Comparison of ENCODE assay signal across 20 cellular contexts in the genomic region with DNA sequence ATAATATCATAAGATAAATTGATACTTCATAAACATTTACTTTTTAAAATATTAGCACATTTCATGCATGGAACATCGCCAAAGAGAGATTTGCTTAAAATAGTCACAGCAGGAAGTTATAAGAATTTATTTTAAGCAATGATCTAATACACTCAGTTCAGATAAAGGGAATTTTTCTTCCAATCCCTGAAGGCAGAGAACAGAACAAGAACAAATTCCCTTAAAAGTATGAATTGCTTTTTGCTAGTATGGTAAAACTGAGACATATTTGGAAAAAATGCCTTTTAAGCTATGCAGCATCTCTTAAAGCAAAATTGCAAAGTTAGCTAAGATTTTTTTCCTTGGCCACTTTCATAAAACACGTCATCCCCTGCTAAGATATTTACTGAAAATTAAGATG.
DNase-seq lines count a peak whose midpoint lies in the region; ATAC-seq and TF ChIP-seq lines count a peak whose summit lies in the region.
"Had no signal": no experiment of that assay in that cellular context is flagged by ENCODE, and none has a peak within 500 bp of the region (broad histone marks: within the 10 kb centered on the region; RNA-seq: fewer than 3 reads in every experiment).

No MANE protein-coding gene starts in this region.

- ATAC-seq in SK-N-SH treated with all-trans-retinoic acid at 6 μM for 48 hours = no peak
- no peak for ATAC-seq in GM21723 (IDR thresholded peaks at IDR 0.05; ENCODE audit: unreplicated experiment)
- ATAC-seq: HCT116 had no signal

- H3K36me3 ChIP-seq in SK-N-SH (replicated peaks in 1 of 2; ENCODE audit: control insufficient read depth in 1 of 2, insufficient read depth in 2 of 2, low read length in 1 of 2) = peaks cover 4% of the 10 kb centered on the region in 2 experiments
- H3K36me3 ChIP-seq: Peyer's patch had no signal

- no peaks in the 10 kb centered on the region for H3K27me3 Mint-ChIP-seq in osteocyte (ENCODE audit: unreplicated experiment)

- H3K9me2 ChIP-seq in SK-N-SH = 0 out of 2 replicates have a peak, but pooled peaks cover 4% of the 10 kb centered on the region

- H3K9me3 Mint-ChIP-seq in osteocyte (ENCODE audit: unreplicated experiment) = no peaks in the 10 kb centered on the region

- H3F3A ChIP-seq in SK-N-SH (replicated peaks; ENCODE audit: insufficient read depth) = peaks cover 5% of the 10 kb centered on the region

- no peak for TF ChIP-seq RAD21 in SK-N-SH (IDR thresholded peaks at IDR 0.05; ENCODE audit: low read length)

- H3K4me3 Mint-ChIP-seq in osteocyte (ENCODE audit: unreplicated experiment) = no peak overlapping the region
- H3K4me3 Mint-ChIP-seq: CD14-positive monocyte had no signal

- H3K4me3 ChIP-seq in SK-N-SH (ENCODE audit: low read depth in 2 of 2, low read length in 1 of 2) (no peak overlapping the region), cardiac fibroblast (replicated peaks in 1 of 2; ENCODE audit: low read depth in 2 of 2, low read length in 2 of 2) (no peak overlapping the region), fibroblast of pulmonary artery (replicated peaks; ENCODE audit: low read depth, low read length) (no peak overlapping the region)
- H3K4me3 ChIP-seq: Peyer's patch had no signal

- H3K27ac ChIP-seq in SK-N-SH (ENCODE audit: low read depth in 2 of 2, low read length in 1 of 2) = no peak overlapping the region
- H3K27ac ChIP-seq: 22Rv1, Peyer's patch had no signal

- H3K4me1 Mint-ChIP-seq in osteocyte (ENCODE audit: unreplicated experiment) = peaks cover 12% of the 10 kb centered on the region
- H3K4me1 Mint-ChIP-seq: CD14-positive monocyte had no signal

- CTCF ChIA-PET in SK-N-SH (lab: Yijun Ruan, JAX) = interaction anchor here (1.0 to 1.4 kb wide), 3 partner anchors 17 to 734 kb away, joined by 3 read pairs; no protein-coding TSS in a partner anchor

- H3K27me3 ChIP-seq in SK-N-SH (ENCODE audit: insufficient read depth) = no peaks in the 10 kb centered on the region
- H3K27me3 ChIP-seq: Peyer's patch had no signal

- no peaks in the 10 kb centered on the region; the same call in 1 of the 2 replicates for H3K79me2 ChIP-seq in SK-N-SH (ENCODE audit: insufficient read depth)

- TF ChIP-seq EP300 in SK-N-SH (IDR thresholded peaks at IDR 0.05; ENCODE audit: borderline replicate concordance in 1 of 2, low read depth in 1 of 2, low read length in 1 of 2) = no peak

- no peaks in the 10 kb centered on the region for H4K20me1 ChIP-seq in SK-N-SH (ENCODE audit: insufficient read depth)

- no peaks in the 10 kb centered on the region for H3K36me3 Mint-ChIP-seq in osteocyte (ENCODE audit: unreplicated experiment)
- H3K36me3 Mint-ChIP-seq: CD14-positive monocyte had no signal

- 90% methylated on average over 2 of the region's 2 CpGs for WGBS in SK-N-SH (ENCODE audit: low lambda C conversion rate)

- POLR2A ChIA-PET in SK-N-SH (lab: Yijun Ruan, JAX) = no interaction called here

- H3K9ac ChIP-seq in SK-N-SH = no peak overlapping the region

- H3K4me2 ChIP-seq in SK-N-SH = no peak overlapping the region

- no peak for TF ChIP-seq CTCF in SK-N-SH (IDR thresholded peaks at IDR 0.05)
- no peak for TF ChIP-seq CTCF in cardiac fibroblast (IDR thresholded peaks at IDR 0.05; ENCODE audit: low read depth, low read length)
- TF ChIP-seq CTCF in fibroblast of pulmonary artery (IDR thresholded peaks at IDR 0.05; ENCODE audit: low read length, missing control alignments) = no peak
- no peak for TF ChIP-seq CTCF in osteocyte (IDR thresholded peaks at IDR 0.05)

- peaks cover 0 to 4% of the 10 kb centered on the region in 2 experiments; a peak in 2 of 4 replicates for H3K4me1 ChIP-seq in SK-N-SH (ENCODE audit: control insufficient read depth in 1 of 2, insufficient read depth in 2 of 2, low read depth in 1 of 2, low read length in 1 of 2)
- H3K4me1 ChIP-seq: Peyer's patch had no signal

- H3K27ac Mint-ChIP-seq in osteocyte (ENCODE audit: unreplicated experiment) = peak overlapping the region; percentile 49
- H3K27ac Mint-ChIP-seq: CD14-positive monocyte had no signal

- DNase-seq in SK-N-SH (no peak), cardiac fibroblast (ENCODE audit: low read depth in 2 of 2) (peak; percentile 23 to 36), fibroblast of pulmonary artery (ENCODE audit: low read depth) (peak; percentile 53), osteocyte (ENCODE audit: extremely low spot score, unreplicated experiment) (no peak), DMS53 (lab: John Stamatoyannopoulos, UW) (no peak), anterior cingulate cortex (lab: John Stamatoyannopoulos, UW) (no peak)
- DNase-seq: DMS 273 treated with DMSO at 0.1 percent for 48 hours; GF-D8; GOT3; MM.1S; NCI-H1105; NCI-H1694; NCI-H748 treated with DMSO at 0.1 percent for 48 hours; NK-92 treated with Interleukin-12 subunit alpha and Interleukin-12 subunit beta, amount 100 ng/mL, for 24 hours; Peyer's patch had no signal

- H3K9me3 ChIP-seq in SK-N-SH = no peaks in the 10 kb centered on the region
- H3K9me3 ChIP-seq: Peyer's patch had no signal

- H2AFZ ChIP-seq in SK-N-SH (ENCODE audit: low read depth) = no peak overlapping the region

TF ChIP-seq in SK-N-SH, 30 proteins besides CTCF, POLR2A, EP300 and RAD21:
- TF ChIP-seq FOXJ3 (CRISPR knock-in tag; IDR thresholded peaks at IDR 0.05) (no peak), MEF2A (IDR thresholded peaks at IDR 0.05; ENCODE audit: borderline replicate concordance, low read depth) (0 out of 2 replicates have a peak, but pooled peaks have one; percentile 5)

TF ChIP-seq in SK-N-SH treated with all-trans-retinoic acid at 6 μM for 48 hours, 23 proteins besides CTCF, POLR2A, EP300 and RAD21 (continues in another document):
- no peak for TF ChIP-seq PPARA (CRISPR knock-in tag; IDR thresholded peaks at IDR 0.05; ENCODE audit: borderline replicate concordance)
- TF ChIP-seq ZNF8 (CRISPR knock-in tag; IDR thresholded peaks at IDR 0.05) = no peak
- no peak for TF ChIP-seq ZFP30 (CRISPR knock-in tag; IDR thresholded peaks at IDR 0.05)
- TF ChIP-seq ESRRG (CRISPR knock-in tag; IDR thresholded peaks at IDR 0.05) = no peak
- TF ChIP-seq CSDC2 (CRISPR knock-in tag; IDR thresholded peaks at IDR 0.05) = no peak
- TF ChIP-seq ZNF70 (CRISPR knock-in tag; IDR thresholded peaks at IDR 0.05) = no peak
- TF ChIP-seq, protein P1, sequence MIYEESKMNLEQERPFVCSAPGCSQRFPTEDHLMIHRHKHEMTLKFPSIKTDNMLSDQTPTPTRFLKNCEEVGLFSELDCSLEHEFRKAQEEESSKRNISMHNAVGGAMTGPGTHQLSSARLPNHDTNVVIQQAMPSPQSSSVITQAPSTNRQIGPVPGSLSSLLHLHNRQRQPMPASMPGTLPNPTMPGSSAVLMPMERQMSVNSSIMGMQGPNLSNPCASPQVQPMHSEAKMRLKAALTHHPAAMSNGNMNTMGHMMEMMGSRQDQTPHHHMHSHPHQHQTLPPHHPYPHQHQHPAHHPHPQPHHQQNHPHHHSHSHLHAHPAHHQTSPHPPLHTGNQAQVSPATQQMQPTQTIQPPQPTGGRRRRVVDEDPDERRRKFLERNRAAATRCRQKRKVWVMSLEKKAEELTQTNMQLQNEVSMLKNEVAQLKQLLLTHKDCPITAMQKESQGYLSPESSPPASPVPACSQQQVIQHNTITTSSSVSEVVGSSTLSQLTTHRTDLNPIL (CRISPR knock-in tag; IDR thresholded peaks at IDR 0.05; ENCODE audit: low read depth) = no peak
- TF ChIP-seq, protein P2, sequence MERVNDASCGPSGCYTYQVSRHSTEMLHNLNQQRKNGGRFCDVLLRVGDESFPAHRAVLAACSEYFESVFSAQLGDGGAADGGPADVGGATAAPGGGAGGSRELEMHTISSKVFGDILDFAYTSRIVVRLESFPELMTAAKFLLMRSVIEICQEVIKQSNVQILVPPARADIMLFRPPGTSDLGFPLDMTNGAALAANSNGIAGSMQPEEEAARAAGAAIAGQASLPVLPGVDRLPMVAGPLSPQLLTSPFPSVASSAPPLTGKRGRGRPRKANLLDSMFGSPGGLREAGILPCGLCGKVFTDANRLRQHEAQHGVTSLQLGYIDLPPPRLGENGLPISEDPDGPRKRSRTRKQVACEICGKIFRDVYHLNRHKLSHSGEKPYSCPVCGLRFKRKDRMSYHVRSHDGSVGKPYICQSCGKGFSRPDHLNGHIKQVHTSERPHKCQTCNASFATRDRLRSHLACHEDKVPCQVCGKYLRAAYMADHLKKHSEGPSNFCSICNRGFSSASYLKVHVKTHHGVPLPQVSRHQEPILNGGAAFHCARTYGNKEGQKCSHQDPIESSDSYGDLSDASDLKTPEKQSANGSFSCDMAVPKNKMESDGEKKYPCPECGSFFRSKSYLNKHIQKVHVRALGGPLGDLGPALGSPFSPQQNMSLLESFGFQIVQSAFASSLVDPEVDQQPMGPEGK (CRISPR knock-in tag; IDR thresholded peaks at IDR 0.05; ENCODE audit: borderline replicate concordance) = no peak
- no peak for TF ChIP-seq TOX (CRISPR knock-in tag; IDR thresholded peaks at IDR 0.05; ENCODE audit: borderline replicate concordance)
- TF ChIP-seq, protein P3, sequence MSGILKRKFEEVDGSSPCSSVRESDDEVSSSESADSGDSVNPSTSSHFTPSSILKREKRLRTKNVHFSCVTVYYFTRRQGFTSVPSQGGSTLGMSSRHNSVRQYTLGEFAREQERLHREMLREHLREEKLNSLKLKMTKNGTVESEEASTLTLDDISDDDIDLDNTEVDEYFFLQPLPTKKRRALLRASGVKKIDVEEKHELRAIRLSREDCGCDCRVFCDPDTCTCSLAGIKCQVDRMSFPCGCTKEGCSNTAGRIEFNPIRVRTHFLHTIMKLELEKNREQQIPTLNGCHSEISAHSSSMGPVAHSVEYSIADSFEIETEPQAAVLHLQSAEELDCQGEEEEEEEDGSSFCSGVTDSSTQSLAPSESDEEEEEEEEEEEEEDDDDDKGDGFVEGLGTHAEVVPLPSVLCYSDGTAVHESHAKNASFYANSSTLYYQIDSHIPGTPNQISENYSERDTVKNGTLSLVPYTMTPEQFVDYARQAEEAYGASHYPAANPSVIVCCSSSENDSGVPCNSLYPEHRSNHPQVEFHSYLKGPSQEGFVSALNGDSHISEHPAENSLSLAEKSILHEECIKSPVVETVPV (CRISPR knock-in tag; IDR thresholded peaks at IDR 0.05) = no peak
- no peak for TF ChIP-seq ZNF565 (CRISPR knock-in tag; conservative IDR thresholded peaks at IDR 0.05; ENCODE audit: low read depth)
- no peak for TF ChIP-seq TCF4 (CRISPR knock-in tag; IDR thresholded peaks at IDR 0.05; ENCODE audit: borderline replicate concordance)
- TF ChIP-seq ARNTL (CRISPR knock-in tag; IDR thresholded peaks at IDR 0.05; ENCODE audit: borderline replicate concordance, low read depth) = no peak
- TF ChIP-seq GLIS3 (CRISPR knock-in tag; IDR thresholded peaks at IDR 0.05) = no peak

Comparison
In these comparisons a context has a peak if more than half of its experiments do, and no peak if none do; other contexts are left out.
1. DNase-seq: peak in cardiac fibroblast (2 of 2) and fibroblast of pulmonary artery (single experiment); none in SK-N-SH (single experiment), osteocyte (single experiment), DMS53 (single experiment) and anterior cingulate cortex (0 of 58).